Comparison of ENCODE assay signal across 1 cellular context in genomic region chr19:38190061-38190460, GRCh38.
TF ChIP-seq lines count a peak whose summit lies in the region.

No MANE protein-coding gene starts in this region.

TF ChIP-seq in SK-N-SH, 30 proteins besides CTCF, POLR2A, EP300 and RAD21 (continued from another document):
- TF ChIP-seq RCOR1 (IDR thresholded peaks at IDR 0.05; ENCODE audit: low read length), result no peak
- no peak for TF ChIP-seq RFX5 (IDR thresholded peaks at IDR 0.05; ENCODE audit: low read length)
- TF ChIP-seq SIN3A (IDR thresholded peaks at IDR 0.05; ENCODE audit: borderline replicate concordance, low read depth, low read length), result no peak
- no peak for TF ChIP-seq ELF1 (IDR thresholded peaks at IDR 0.05)
- no peak for TF ChIP-seq TAF1 (IDR thresholded peaks at IDR 0.05; ENCODE audit: borderline replicate concordance, low read depth, low read length)
- TF ChIP-seq FOXJ3 (CRISPR knock-in tag; IDR thresholded peaks at IDR 0.05), result no peak
- TF ChIP-seq CHD2 (IDR thresholded peaks at IDR 0.05; ENCODE audit: low read length, partially characterized antibody), result no peak
- no peak for TF ChIP-seq USF1 (IDR thresholded peaks at IDR 0.05; ENCODE audit: borderline replicate concordance, low read depth)
- TF ChIP-seq ZBTB33 (IDR thresholded peaks at IDR 0.05; ENCODE audit: borderline replicate concordance, low read depth), result no peak
- no peak for TF ChIP-seq SMC3 (IDR thresholded peaks at IDR 0.05; ENCODE audit: low read depth, low read length)
- no peak for TF ChIP-seq MAX (IDR thresholded peaks at IDR 0.05; ENCODE audit: low read depth)
- no peak for TF ChIP-seq RXRA (IDR thresholded peaks at IDR 0.05; ENCODE audit: borderline replicate concordance, low read depth)
